Comparison of ENCODE assay signal across 23 cellular contexts in genomic region chr9:134655591-134656333, GRCh38. TPM values are rescaled to one million over a fixed set of nuclear protein-coding genes. Genes with fewer than 3 reads are reported as not detected.
DNase-seq lines count a peak whose midpoint lies in the region; ATAC-seq and TF ChIP-seq lines count a peak whose summit lies in the region.
"Had no signal": no experiment of that assay in that cellular context is flagged by ENCODE, and none has a peak within 500 bp of the region (broad histone marks: within the 10 kb centered on the region; RNA-seq: fewer than 3 reads in every experiment).

No MANE protein-coding gene starts in this region.

- ATAC-seq in Right ventricle myocardium superior (ENCODE audit: poor library complexity) (no peak), left cardiac atrium (no peak), Panc1 (peak; percentile 73), aorta (ENCODE audit: low FRiP score) (no peak), HG02571 (IDR thresholded peaks at IDR 0.05; ENCODE audit: unreplicated experiment) (no peak)
- ATAC-seq: effector memory CD8-positive, alpha-beta T cell; K562; T-helper 17 cell had no signal

- no peaks in the 10 kb centered on the region for H3K36me3 Mint-ChIP-seq in activated CD4-positive, alpha-beta T cell treated with anti-CD3 and anti-CD28 coated beads, Interleukin-2, amount 10 ng/mL, durations not matched to agents 7 days and 5 days (ENCODE audit: low read depth)

- CTCF ChIA-PET in Panc1 (lab: Charles Lee): interaction anchor here (0.5 to 1.5 kb wide), 2 partner anchors 207 to 532 kb away, joined by 4 to 5 read pairs; no protein-coding TSS in a partner anchor
- CTCF ChIA-PET in activated CD4-positive, alpha-beta T cell treated with anti-CD3 and anti-CD28 coated beads, Interleukin-2, amount 10 ng/mL, durations not matched to agents 7 days and 5 days (lab: Charles Lee): no interaction called here

- no peak overlapping the region for H3K4me3 Mint-ChIP-seq in activated CD4-positive, alpha-beta T cell treated with anti-CD3 and anti-CD28 coated beads, Interleukin-2, amount 10 ng/mL, durations not matched to agents 7 days and 5 days
- H3K4me3 Mint-ChIP-seq: activated T-cell treated with anti-CD3 and anti-CD28 coated beads, Interleukin-2, amount 50 U/mL, for 24 hours; effector memory CD8-positive, alpha-beta T cell; T-helper 17 cell had no signal

- H3K27me3 ChIP-seq in Panc1 (ENCODE audit: control insufficient read depth, insufficient read depth, low read length): no peaks in the 10 kb centered on the region
- H3K27me3 ChIP-seq in aorta (ENCODE audit: control insufficient read depth in 1 of 2, insufficient read depth in 2 of 2, low read length in 1 of 2): no peaks in the 10 kb centered on the region
- H3K27me3 ChIP-seq: ascending aorta, upper lobe of left lung had no signal

- H3K9me3 ChIP-seq in Panc1 (ENCODE audit: control insufficient read depth, insufficient read depth, low read depth, low read length): no peaks in the 10 kb centered on the region
- peaks cover 7% of the 10 kb centered on the region for H3K9me3 ChIP-seq in mesodermal cell (ENCODE audit: control insufficient read depth, low read length)
- H3K9me3 ChIP-seq in aorta (ENCODE audit: control insufficient read depth, low read length): no peaks in the 10 kb centered on the region
- H3K9me3 ChIP-seq: ascending aorta had no signal

- H3K9me3 Mint-ChIP-seq in activated CD4-positive, alpha-beta T cell treated with anti-CD3 and anti-CD28 coated beads, Interleukin-2, amount 10 ng/mL, durations not matched to agents 7 days and 5 days: peaks cover 6% of the 10 kb centered on the region

- H3K4me1 Mint-ChIP-seq in activated CD4-positive, alpha-beta T cell treated with anti-CD3 and anti-CD28 coated beads, Interleukin-2, amount 10 ng/mL, durations not matched to agents 7 days and 5 days: no peaks in the 10 kb centered on the region
- H3K4me1 Mint-ChIP-seq: T-helper 17 cell had no signal

- intact Hi-C loops in Right ventricle myocardium superior (cut with DNase I): no loop called here
- intact Hi-C loops in left cardiac atrium (cut with DNase I): no loop called here
- intact Hi-C loops in Panc1 (cut with micrococcal nuclease; ENCODE audit: unreplicated experiment): no loop called here
- intact Hi-C loops in aorta (cut with DNase I): loop anchor here in 1 of 2 donors (10.0 kb wide), 1 partner anchor 491 kb away; the partner anchor contains the start of gene RNU6ATAC

- H3K27ac ChIP-seq in Panc1 (ENCODE audit: low read length): no peak overlapping the region
- peak overlapping the region; percentile 23 for H3K27ac ChIP-seq in mesodermal cell (ENCODE audit: low read depth, low read length, severe bottlenecking)
- no peak overlapping the region for H3K27ac ChIP-seq in aorta (ENCODE audit: low read depth in 1 of 2, low read length in 2 of 2)
- H3K27ac ChIP-seq: ascending aorta, C4-2B, upper lobe of left lung, WERI-Rb-1 had no signal

- no peak for TF ChIP-seq CTCF in Panc1 (IDR thresholded peaks at IDR 0.05)

- 85 to 90% methylated on average over 5 to 10 of the region's 10 CpGs for WGBS in mesodermal cell (ENCODE audit: insufficient coverage in 2 of 2), 2 experiments
- whole genome bisulfite sequencing in aorta, 2 donors: 57 to 58% methylated on average over 10 of the region's 10 CpGs

- DNase-seq in Right ventricle myocardium superior: peak; percentile 33
- no peak for DNase-seq in left cardiac atrium
- no peak for DNase-seq in Panc1 (ENCODE audit: low read depth, low spot score)
- DNase-seq in aorta: peak; percentile 39 to 53
- DNase-seq in hepatic stellate cell (ENCODE audit: low spot score): no peak
- DNase-seq in activated CD4-positive, alpha-beta T cell treated with anti-CD3 and anti-CD28 coated beads, Interleukin-2, amount 10 ng/mL, durations not matched to agents 7 days and 5 days: no peak
- DNase-seq: activated CD4-positive, alpha-beta T cell treated with anti-CD3 and anti-CD28 coated beads, Interleukin-2, amount 50 U/mL, for 48 hours; activated naive CD4-positive, alpha-beta T cell treated with anti-CD3 and anti-CD28 coated beads, Interleukin-2, amount 50 U/mL, for 16 hours; activated T-cell treated with anti-CD3 and anti-CD28 coated beads, Interleukin-2, amount 50 U/mL, for 24 hours; effector memory CD8-positive, alpha-beta T cell; GDM1; NCI-H1048; NCI-H2081; occipital lobe; SHP77 treated with DMSO at 0.1 percent for 48 hours; T-helper 17 cell had no signal

- no peaks in the 10 kb centered on the region for H3K27me3 Mint-ChIP-seq in activated CD4-positive, alpha-beta T cell treated with anti-CD3 and anti-CD28 coated beads, Interleukin-2, amount 10 ng/mL, durations not matched to agents 7 days and 5 days
- H3K27me3 Mint-ChIP-seq: activated T-cell treated with anti-CD3 and anti-CD28 coated beads, Interleukin-2, amount 50 U/mL, for 24 hours; effector memory CD8-positive, alpha-beta T cell; T-helper 17 cell had no signal

- no peaks in the 10 kb centered on the region for H3K4me1 ChIP-seq in Panc1 (ENCODE audit: control insufficient read depth, insufficient read depth, low read length)
- peaks cover 32% of the 10 kb centered on the region for H3K4me1 ChIP-seq in mesodermal cell (ENCODE audit: control insufficient read depth, insufficient read depth, low read length, poor library complexity, severe bottlenecking)
- H3K4me1 ChIP-seq in aorta (ENCODE audit: control insufficient read depth in 1 of 2, insufficient read depth in 2 of 2, low read length in 2 of 2): no peaks in the 10 kb centered on the region
- H3K4me1 ChIP-seq: upper lobe of left lung had no signal

- POLR2A ChIA-PET in Panc1 (lab: Charles Lee): no interaction called here
- POLR2A ChIA-PET in activated CD4-positive, alpha-beta T cell treated with anti-CD3 and anti-CD28 coated beads, Interleukin-2, amount 10 ng/mL, durations not matched to agents 7 days and 5 days (lab: Charles Lee): no interaction called here

- H3K4me3 ChIP-seq in Panc1 (ENCODE audit: low read depth in 2 of 2, low read length in 2 of 2): no peak overlapping the region
- H3K4me3 ChIP-seq in mesodermal cell (ENCODE audit: extremely low read depth, insufficient read depth, low read length, poor library complexity, severe bottlenecking): no peak overlapping the region
- H3K4me3 ChIP-seq in aorta (ENCODE audit: low read length in 2 of 2): no peak overlapping the region
- H3K4me3 ChIP-seq: ascending aorta, K562, upper lobe of left lung had no signal

- in situ Hi-C loops in Panc1 (cut with HindIII; ENCODE audit: low pct_unique_long_range_greater_than_20kb, low sequenced_read_pairs): no loop called here

- H3K27ac Mint-ChIP-seq in activated CD4-positive, alpha-beta T cell treated with anti-CD3 and anti-CD28 coated beads, Interleukin-2, amount 10 ng/mL, durations not matched to agents 7 days and 5 days: no peak overlapping the region
- H3K27ac Mint-ChIP-seq: activated T-cell treated with anti-CD3 and anti-CD28 coated beads, Interleukin-2, amount 50 U/mL, for 24 hours; effector memory CD8-positive, alpha-beta T cell; T-helper 17 cell had no signal

- BruUV-seq in Panc1 (replicated peaks; lab: Mats Ljungman, UMichigan): no TSS peak

- H3K36me3 ChIP-seq in Panc1 (ENCODE audit: control insufficient read depth, insufficient read depth, low read length): no peaks in the 10 kb centered on the region
- H3K36me3 ChIP-seq in mesodermal cell (ENCODE audit: control insufficient read depth, insufficient read depth, low read length): peaks cover 58% of the 10 kb centered on the region
- no peaks in the 10 kb centered on the region for H3K36me3 ChIP-seq in aorta (ENCODE audit: control insufficient read depth in 1 of 2, insufficient read depth in 2 of 2, low read length in 1 of 2)
- H3K36me3 ChIP-seq: ascending aorta, upper lobe of left lung, WERI-Rb-1 had no signal

RNA-seq across cellular contexts. Expression of gene COL5A1, which starts 14.2 kb away (rescaled TPM):
- total RNA-seq in Right ventricle myocardium superior (12.7 TPM), left cardiac atrium (10 to 100 TPM; 29.8 to 35.2 TPM), Panc1 (2021; ENCODE audit: unreplicated experiment) (5.7 TPM), aorta (100 to 1,000 TPM; 108 to 159 TPM)
- 4.6 TPM for polyA plus RNA-seq in Panc1 (2012; ENCODE audit: insufficient read length)
- polyA plus RNA-seq in mesodermal cell (2013, experiment 1 of 2): 366 TPM
- 331 TPM for polyA plus RNA-seq in mesodermal cell (2013, experiment 2 of 2)
- polyA plus RNA-seq in aorta: 10 to 100 TPM; 18.7 to 57.7 TPM
- total RNA-seq in activated CD4-positive, alpha-beta T cell treated with anti-CD3 and anti-CD28 coated beads, Interleukin-2, amount 10 ng/mL, durations not matched to agents 7 days and 5 days: under 1 TPM; 0.15 to 0.30 TPM

Comparison
In these comparisons a context has a peak if more than half of its experiments do, and no peak if none do; other contexts are left out.
1. DNase-seq: peak in Right ventricle myocardium superior (single experiment) and aorta (2 of 2); none in left cardiac atrium (single experiment), Panc1 (single experiment), hepatic stellate cell (single experiment) and activated CD4-positive, alpha-beta T cell treated with anti-CD3 and anti-CD28 coated beads, Interleukin-2, amount 10 ng/mL, durations not matched to agents 7 days and 5 days (single experiment).